Comparison of ENCODE assay signal across 11 cellular contexts in the genomic region with DNA sequence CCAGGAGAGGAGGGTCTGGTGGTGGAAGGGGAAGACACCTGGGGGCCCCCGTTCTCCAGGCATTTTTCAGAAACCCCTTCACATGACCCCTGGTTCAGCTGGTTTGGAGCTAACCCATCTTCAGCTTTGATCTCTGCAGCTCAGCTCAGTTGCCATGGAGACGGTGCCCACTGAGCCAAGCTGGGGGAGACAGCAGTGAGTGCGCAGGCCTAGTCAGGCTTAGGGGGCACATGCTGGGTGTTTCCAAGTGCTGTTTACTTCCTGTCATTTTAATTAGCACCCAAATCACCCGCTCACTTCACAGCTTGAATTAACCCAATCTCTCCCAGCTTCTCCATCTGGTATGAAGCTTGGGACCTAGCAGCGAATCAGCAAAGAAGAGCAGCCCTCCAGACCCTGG. TPM values are rescaled to one million over a fixed set of nuclear protein-coding genes. Genes with fewer than 3 reads are reported as not detected.
DNase-seq lines count a peak whose midpoint lies in the region; ATAC-seq and TF ChIP-seq lines count a peak whose summit lies in the region.
"Had no signal": no experiment of that assay in that cellular context is flagged by ENCODE, and none has a peak within 500 bp of the region (broad histone marks: within the 10 kb centered on the region; RNA-seq: fewer than 3 reads in every experiment).

No MANE protein-coding gene starts in this region.

- no peaks in the 10 kb centered on the region for H3K36me3 ChIP-seq in sigmoid colon
- H3K36me3 ChIP-seq in brain microvascular endothelial cell (replicated peaks), result no peaks in the 10 kb centered on the region
- H3K36me3 ChIP-seq: left lung, stomach had no signal

- H3K27ac ChIP-seq in angular gyrus (ENCODE audit: low read depth, low read length) (peak overlapping the region; percentile 42), sigmoid colon (no peak overlapping the region), brain microvascular endothelial cell (no peak overlapping the region)
- H3K27ac ChIP-seq: RWPE1, stomach had no signal

- no peak for TF ChIP-seq CTCF in GM12865 (IDR thresholded peaks at IDR 0.05; ENCODE audit: insufficient read depth, low read depth, low read length, missing control alignments)
- no peak for TF ChIP-seq CTCF in sigmoid colon (IDR thresholded peaks at IDR 0.05)
- no peak for TF ChIP-seq CTCF in brain microvascular endothelial cell (IDR thresholded peaks at IDR 0.05; ENCODE audit: low read depth, low read length, missing control alignments)

- in situ Hi-C loops in brain microvascular endothelial cell (cut with HindIII; ENCODE audit: low pct_ligation_motif_present, low sequenced_read_pairs), result no loop called here

- WGBS in sigmoid colon, 2 donors, result 61 to 73% methylated on average over 5 of the region's 5 CpGs

- intact Hi-C loops in sigmoid colon (cut with DNase I), result no loop called here

- H3K27me3 ChIP-seq in sigmoid colon (peaks cover 0 to 4% (median 0%) of the 10 kb centered on the region in 3 donors), brain microvascular endothelial cell (replicated peaks) (peaks cover 4% of the 10 kb centered on the region)
- H3K27me3 ChIP-seq: left lung, stomach had no signal

- no peak for TF ChIP-seq POLR2A in sigmoid colon (IDR thresholded peaks at IDR 0.05)

- no peaks in the 10 kb centered on the region for H3K9me3 ChIP-seq in sigmoid colon
- H3K9me3 ChIP-seq: left lung, stomach had no signal

- no peak for TF ChIP-seq EP300 in sigmoid colon (IDR thresholded peaks at IDR 0.05)

- ATAC-seq in GM21390 (IDR thresholded peaks at IDR 0.05; ENCODE audit: unreplicated experiment) (no peak), HG02981 (IDR thresholded peaks at IDR 0.05; ENCODE audit: unreplicated experiment) (no peak)
- ATAC-seq: left lung had no signal

- no peaks in the 10 kb centered on the region for H3K4me1 ChIP-seq in sigmoid colon
- H3K4me1 ChIP-seq: left lung had no signal

- DNase-seq in GM12865 (ENCODE audit: low read depth) (peak; percentile 44), T-helper 1 cell (peak in 3 of 5 donors; percentile 50 to 63 (median 60)), sigmoid colon (peak; percentile 28), SHP77 treated with DMSO at 0.1 percent for 48 hours (lab: John Stamatoyannopoulos, UW) (no peak), brain microvascular endothelial cell (no peak)
- DNase-seq: left lung, stomach had no signal

- H3K4me3 ChIP-seq in GM12865 (ENCODE audit: low read depth, low read length) (no peak overlapping the region), sigmoid colon (no peak overlapping the region), brain microvascular endothelial cell (ENCODE audit: low read depth, low read length) (no peak overlapping the region)
- H3K4me3 ChIP-seq: left lung, stomach had no signal

RNA-seq across cellular contexts. Expression of a gene that starts 9.0 kb away (rescaled TPM):
- 1 to 10 TPM; 5.8 to 10.0 (median 8.5) TPM for total RNA-seq in sigmoid colon
- polyA plus RNA-seq in sigmoid colon, result 10 to 100 TPM in 1 of 3 donors, 1 to 10 TPM in 1, under 1 TPM in 1; 0.60 to 59.5 (median 2.8) TPM

Comparison
In these comparisons a context has a peak if more than half of its experiments do, and no peak if none do; other contexts are left out.
1. DNase-seq: peak in GM12865 (single experiment), T-helper 1 cell (3 of 5) and sigmoid colon (single experiment); none in SHP77 treated with DMSO at 0.1 percent for 48 hours (single experiment) and brain microvascular endothelial cell (single experiment).